10 cellular contexts compared by ENCODE assay signal in genomic region chr2:188787002-188787660, GRCh38.
DNase-seq lines count a peak whose midpoint lies in the region; ATAC-seq, FAIRE-seq and TF ChIP-seq lines count a peak whose summit lies in the region.
"Had no signal": no experiment of that assay in that cellular context is flagged by ENCODE, and none has a peak within 500 bp of the region (broad histone marks: within the 10 kb centered on the region; RNA-seq: fewer than 3 reads in every experiment).

No MANE protein-coding gene starts in this region.

- peak overlapping the region; percentile 98 for H3K27ac Mint-ChIP-seq in astrocyte (ENCODE audit: unreplicated experiment)

- intact Hi-C loops in left ventricle myocardium superior (cut with micrococcal nuclease), result loop anchor here (10.0 kb wide), 1 partner anchor 188 kb away; the partner anchor contains the start of gene COL3A1

- no peak for TF ChIP-seq CTCF in astrocyte (IDR thresholded peaks at IDR 0.05; ENCODE audit: insufficient read depth, low read depth, low read length)

- peak; percentile 66 for FAIRE-seq in astrocyte (lab: Jason Lieb, UNC)

- H3K79me2 ChIP-seq in astrocyte (ENCODE audit: insufficient read depth, low read length), result no peaks in the 10 kb centered on the region

- peak overlapping the region; percentile 34 for H2AFZ ChIP-seq in astrocyte (ENCODE audit: low read depth, low read length)

- H3K36me3 ChIP-seq in astrocyte (ENCODE audit: insufficient read depth, low read length) (no peaks in the 10 kb centered on the region), MG63 (no peaks in the 10 kb centered on the region)
- H3K36me3 ChIP-seq: neutrophil had no signal

- H3K9ac ChIP-seq in astrocyte (ENCODE audit: low read length), result peak overlapping the region; percentile 74

- H3K9me3 ChIP-seq in astrocyte (ENCODE audit: insufficient read depth, low read depth, low read length), result no peaks in the 10 kb centered on the region
- H3K9me3 ChIP-seq in MG63, result no peaks in the 10 kb centered on the region
- H3K9me3 ChIP-seq: neutrophil had no signal

- H3K9me3 Mint-ChIP-seq in astrocyte (ENCODE audit: unreplicated experiment), result no peaks in the 10 kb centered on the region

- H3K27me3 Mint-ChIP-seq in astrocyte (ENCODE audit: low read depth, unreplicated experiment), result no peaks in the 10 kb centered on the region

- peaks cover 36% of the 10 kb centered on the region for H3K4me1 ChIP-seq in astrocyte (ENCODE audit: insufficient read depth, low read length)

- H3K4me1 Mint-ChIP-seq in astrocyte (ENCODE audit: low read depth, unreplicated experiment), result peaks cover 46% of the 10 kb centered on the region

- DNase-seq in ELR (ENCODE audit: low read depth) (peak; percentile 71), astrocyte (ENCODE audit: low read depth) (peak; percentile 93), left ventricle myocardium superior (no peak), skeletal muscle cell (ENCODE audit: low read depth) (peak; percentile 77), MG63 (no peak), medulla oblongata (ENCODE audit: extremely low spot score) (no peak), SW480 (ENCODE audit: low spot score) (no peak)
- DNase-seq: SW 1271 had no signal

- peak overlapping the region; percentile 91 for H3K27ac ChIP-seq in astrocyte (ENCODE audit: low read depth, low read length)
- H3K27ac ChIP-seq: neutrophil had no signal

- H3K4me3 Mint-ChIP-seq in astrocyte (ENCODE audit: unreplicated experiment), result peak overlapping the region; percentile 9

- no peaks in the 10 kb centered on the region for H3K27me3 ChIP-seq in astrocyte (ENCODE audit: insufficient read depth, low read length)
- no peaks in the 10 kb centered on the region for H3K27me3 ChIP-seq in MG63
- H3K27me3 ChIP-seq: neutrophil had no signal

- ATAC-seq in left ventricle myocardium superior, result peak; percentile 72
- no peak for ATAC-seq in HG03342 (IDR thresholded peaks at IDR 0.05; ENCODE audit: unreplicated experiment)

- no peaks in the 10 kb centered on the region for H3K36me3 Mint-ChIP-seq in astrocyte (ENCODE audit: low read depth, unreplicated experiment)

- H3K4me2 ChIP-seq in astrocyte (ENCODE audit: low read length), result peak overlapping the region; percentile 62

- H4K20me1 ChIP-seq in astrocyte (ENCODE audit: insufficient read depth, low read length), result no peaks in the 10 kb centered on the region

- no peak overlapping the region for H3K4me3 ChIP-seq in astrocyte (ENCODE audit: insufficient read depth, low read depth, low read length)
- H3K4me3 ChIP-seq in skeletal muscle cell (ENCODE audit: low read depth, low read length), result no peak overlapping the region
- no peak overlapping the region for H3K4me3 ChIP-seq in MG63

Comparison
In these comparisons a context has a peak if more than half of its experiments do, and no peak if none do; other contexts are left out.
1. DNase-seq: peak in ELR (single experiment), astrocyte (single experiment) and skeletal muscle cell (single experiment); none in left ventricle myocardium superior (single experiment), MG63 (single experiment), medulla oblongata (single experiment) and SW480 (single experiment).